19 cellular contexts compared by ENCODE assay signal in genomic region chr7:80910228-80910627, GRCh38. TPM values are rescaled to one million over a fixed set of nuclear protein-coding genes. Genes with fewer than 3 reads are reported as not detected.
"Had no signal": no experiment of that assay in that cellular context is flagged by ENCODE, and none has a peak within 500 bp of the region (broad histone marks: within the 10 kb centered on the region; RNA-seq: fewer than 3 reads in every experiment).

No MANE protein-coding gene starts in this region.

- H3K27ac ChIP-seq: adrenal gland, KMS-11, SJCRH30 had no signal

- H3K27me3 ChIP-seq: adrenal gland, SJCRH30 had no signal

- H3K9me3 ChIP-seq: adrenal gland, SJCRH30 had no signal

- H3K36me3 ChIP-seq: adrenal gland had no signal

- DNase-seq: activated CD4-positive, alpha-beta T cell treated with anti-CD3 and anti-CD28 coated beads for 48 hours; activated CD4-positive, alpha-beta T cell treated with anti-CD3 and anti-CD28 coated beads, Interleukin-2, amount 50 U/mL, for 4 hours; activated CD4-positive, CD25-positive, alpha-beta regulatory T cell treated with anti-CD3 and anti-CD28 coated beads, Interleukin-2, amount 50 U/mL, for 72 hours; activated CD8-positive, alpha-beta memory T cell treated with anti-CD3 and anti-CD28 coated beads, Interleukin-2, amount 50 U/mL, for 48 hours; activated CD8-positive, alpha-beta T cell treated with anti-CD3 and anti-CD28 coated beads, Interleukin-2, amount 10 ng/mL, durations not matched to agents 7 days and 5 days; activated naive CD4-positive, alpha-beta T cell treated with anti-CD3 and anti-CD28 coated beads, Interleukin-2, amount 50 U/mL, for 16 hours; activated naive CD8-positive, alpha-beta T cell treated with anti-CD3 and anti-CD28 coated beads, Interleukin-2, amount 10 ng/mL, durations not matched to agents 7 days and 5 days; activated T-cell treated with anti-CD3 and anti-CD28 coated beads, Interleukin-2, amount 50 U/mL, for 1 hour; adrenal gland; anterior cingulate cortex; MM.1S; NCI-H1105; NCI-H1436; NCI-H1694 treated with DMSO at 0.1 percent for 48 hours; NCI-H2081; NCI-H524; SJCRH30 had no signal

- H3K4me1 ChIP-seq: adrenal gland had no signal

- H3K4me3 ChIP-seq: adrenal gland, SJCRH30 had no signal

- FAIRE-seq: bronchial epithelial cell had no signal

- H3K4me2 ChIP-seq: KMS-11 had no signal

- H3K9ac ChIP-seq: KMS-11 had no signal

- ATAC-seq: activated CD8-positive, alpha-beta T cell treated with anti-CD3 and anti-CD28 coated beads, Interleukin-2, amount 10 ng/mL, durations not matched to agents 7 days and 5 days had no signal

RNA-seq across cellular contexts. Expression of gene SEMA3C, which starts 8.6 kb away (rescaled TPM):
- total RNA-seq: activated CD8-positive, alpha-beta T cell treated with anti-CD3 and anti-CD28 coated beads, Interleukin-2, amount 10 ng/mL, durations not matched to agents 7 days and 5 days had no signal
